Comparison of ENCODE assay signal across 13 cellular contexts in genomic region chr12:65889144-65889880, GRCh38.
"Had no signal": no experiment of that assay in that cellular context is flagged by ENCODE, and none has a peak within 500 bp of the region (broad histone marks: within the 10 kb centered on the region; RNA-seq: fewer than 3 reads in every experiment).

No MANE protein-coding gene starts in this region.

- DNase-seq: activated CD4-positive, alpha-beta memory T cell treated with anti-CD3 and anti-CD28 coated beads for 36 hours; activated CD4-positive, alpha-beta T cell treated with anti-CD3 and anti-CD28 coated beads for 36 hours; activated effector memory CD4-positive, alpha-beta T cell treated with Interleukin-2 at 50 U/mL for 16 hours; activated naive CD4-positive, alpha-beta T cell treated with anti-CD3 and anti-CD28 coated beads, Interleukin-2, amount 50 U/mL, for 16 hours; activated T-cell treated with anti-CD3 and anti-CD28 coated beads, Interleukin-2, amount 50 U/mL, for 4 hours; dorsolateral prefrontal cortex; endodermal cell; hypothalamus; stimulated activated CD4-positive, alpha-beta T cell treated with anti-CD3 and anti-CD28 coated beads, Interleukin-4, amount 100 ng/mL, for 1 hour; stimulated activated naive B cell treated with anti-CD40 and anti-IgM and Interleukin-4, amounts not matched to agents 10 μg/mL and 1 μg/mL and 100 μg/mL, for 72 hours; substantia nigra had no signal

- H3K9ac ChIP-seq: parathyroid adenoma had no signal

- H3K36me3 Mint-ChIP-seq: activated CD4-positive, alpha-beta memory T cell treated with anti-CD3 and anti-CD28 coated beads for 36 hours; stimulated activated naive B cell treated with anti-CD40 and anti-IgM and Interleukin-4, amounts not matched to agents 10 μg/mL and 1 μg/mL and 100 μg/mL, for 72 hours had no signal

- H3K27ac ChIP-seq: dorsolateral prefrontal cortex, parathyroid adenoma, tibial nerve had no signal

- H3K27me3 ChIP-seq: tibial nerve had no signal

- H3K4me1 Mint-ChIP-seq: activated CD4-positive, alpha-beta T cell treated with anti-CD3 and anti-CD28 coated beads for 36 hours had no signal

- H3K4me3 Mint-ChIP-seq: activated CD4-positive, alpha-beta memory T cell treated with anti-CD3 and anti-CD28 coated beads for 36 hours; activated CD4-positive, alpha-beta T cell treated with anti-CD3 and anti-CD28 coated beads for 36 hours; activated T-cell treated with anti-CD3 and anti-CD28 coated beads, Interleukin-2, amount 50 U/mL, for 4 hours; endodermal cell; stimulated activated naive B cell treated with anti-CD40 and anti-IgM and Interleukin-4, amounts not matched to agents 10 μg/mL and 1 μg/mL and 100 μg/mL, for 72 hours had no signal

- H3K36me3 ChIP-seq: tibial nerve had no signal

- H3K27ac Mint-ChIP-seq: activated CD4-positive, alpha-beta memory T cell treated with anti-CD3 and anti-CD28 coated beads for 36 hours; activated CD4-positive, alpha-beta T cell treated with anti-CD3 and anti-CD28 coated beads for 36 hours; endodermal cell; stimulated activated naive B cell treated with anti-CD40 and anti-IgM and Interleukin-4, amounts not matched to agents 10 μg/mL and 1 μg/mL and 100 μg/mL, for 72 hours had no signal

- H2AFZ ChIP-seq: parathyroid adenoma had no signal

- ATAC-seq: activated CD4-positive, alpha-beta T cell treated with anti-CD3 and anti-CD28 coated beads for 36 hours; activated T-cell treated with anti-CD3 and anti-CD28 coated beads, Interleukin-2, amount 50 U/mL, for 4 hours; stimulated activated naive B cell treated with anti-CD40 and anti-IgM and Interleukin-4, amounts not matched to agents 10 μg/mL and 1 μg/mL and 100 μg/mL, for 72 hours had no signal

- H3K4me1 ChIP-seq: parathyroid adenoma had no signal

- H3K9me3 Mint-ChIP-seq: activated CD4-positive, alpha-beta memory T cell treated with anti-CD3 and anti-CD28 coated beads for 36 hours; activated T-cell treated with anti-CD3 and anti-CD28 coated beads, Interleukin-2, amount 50 U/mL, for 4 hours; endodermal cell; stimulated activated naive B cell treated with anti-CD40 and anti-IgM and Interleukin-4, amounts not matched to agents 10 μg/mL and 1 μg/mL and 100 μg/mL, for 72 hours had no signal

- H3K9me3 ChIP-seq: tibial nerve had no signal

- H3K4me3 ChIP-seq: dorsolateral prefrontal cortex, tibial nerve had no signal

- H3K79me2 ChIP-seq: parathyroid adenoma had no signal
